Comparison of ENCODE assay signal across 15 cellular contexts in the genomic region with DNA sequence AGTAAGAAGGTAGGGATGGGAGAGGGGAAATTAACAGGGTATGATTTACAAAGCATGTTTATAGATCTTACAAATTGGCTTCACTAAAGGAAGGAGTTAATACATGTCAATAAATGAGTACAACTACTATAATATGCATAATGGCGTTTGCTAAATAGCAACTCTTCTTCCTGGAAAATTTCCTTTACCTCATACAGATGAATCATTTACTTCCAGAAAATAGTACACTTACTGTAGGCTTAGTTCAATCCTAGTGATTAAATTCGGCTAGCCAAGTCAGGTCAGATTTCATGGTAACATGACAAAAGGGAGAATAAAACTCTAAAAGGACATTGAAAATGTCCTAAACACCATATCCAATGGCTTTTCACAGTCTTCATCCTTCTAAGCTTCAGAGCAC. TPM values are rescaled to one million over a fixed set of nuclear protein-coding genes. Genes with fewer than 3 reads are reported as not detected.
DNase-seq lines count a peak whose midpoint lies in the region; TF ChIP-seq lines count a peak whose summit lies in the region.
"Had no signal": no experiment of that assay in that cellular context is flagged by ENCODE, and none has a peak within 500 bp of the region (broad histone marks: within the 10 kb centered on the region; RNA-seq: fewer than 3 reads in every experiment).

No MANE protein-coding gene starts in this region.

- no peaks in the 10 kb centered on the region for H3K4me1 Mint-ChIP-seq in HFFc6 (ENCODE audit: low read depth)
- H3K4me1 Mint-ChIP-seq: CD4-positive, alpha-beta memory T cell had no signal

- no peaks in the 10 kb centered on the region for H3K27me3 ChIP-seq in OCI-LY3 (ENCODE audit: low read depth, low read length)

- no peak overlapping the region for H3K4me3 Mint-ChIP-seq in HFFc6
- H3K4me3 Mint-ChIP-seq: CD4-positive, alpha-beta memory T cell; H9 had no signal

- H3K9me3 ChIP-seq in OCI-LY3 (ENCODE audit: insufficient read depth, low read length) = no peaks in the 10 kb centered on the region
- H3K9me3 ChIP-seq: A549, BE2C had no signal

- no peak overlapping the region for H3K4me2 ChIP-seq in OCI-LY3 (ENCODE audit: low read length)
- H3K4me2 ChIP-seq: A549 had no signal

- H3K4me3 ChIP-seq in OCI-LY3 (ENCODE audit: low read length) (no peak overlapping the region), epithelial cell of esophagus (ENCODE audit: low read length) (no peak overlapping the region), urinary bladder (ENCODE audit: low read depth, low read length) (no peak overlapping the region)
- H3K4me3 ChIP-seq: A549, GM23248 had no signal

- H3K9me3 Mint-ChIP-seq in HFFc6 = no peaks in the 10 kb centered on the region
- H3K9me3 Mint-ChIP-seq: CD4-positive, alpha-beta memory T cell; H9 had no signal

- DNase-seq in epithelial cell of esophagus (ENCODE audit: low read depth) (peak; percentile 7), kidney tubule cell (ENCODE audit: low spot score) (peak; percentile 13), HFFc6 (no peak), NCI-H1436 treated with DMSO at 0.1 percent for 48 hours (lab: John Stamatoyannopoulos, UW) (no peak), HT-29 (ENCODE audit: low spot score) (no peak)
- DNase-seq: BE2C; CD4-positive, alpha-beta memory T cell; DMS79 treated with DMSO at 0.1 percent for 48 hours; EL; GM23248; H9 had no signal

- no peaks in the 10 kb centered on the region for H3K36me3 Mint-ChIP-seq in HFFc6 (ENCODE audit: low read depth)
- H3K36me3 Mint-ChIP-seq: CD4-positive, alpha-beta memory T cell had no signal

- no peaks in the 10 kb centered on the region for H3K36me3 ChIP-seq in OCI-LY3 (replicated peaks; ENCODE audit: low read depth, low read length)
- H3K36me3 ChIP-seq in urinary bladder (ENCODE audit: insufficient read depth) = no peaks in the 10 kb centered on the region
- H3K36me3 ChIP-seq: BE2C had no signal

- H3K27ac ChIP-seq in OCI-LY3 (ENCODE audit: low read length) (no peak overlapping the region), urinary bladder (ENCODE audit: low read depth) (peak overlapping the region; percentile 2)
- H3K27ac ChIP-seq: C4-2B, GM23248 had no signal

- TF ChIP-seq CTCF in OCI-LY3 (IDR thresholded peaks at IDR 0.05; ENCODE audit: low read depth, low read length) = no peak
- no peak for TF ChIP-seq CTCF in epithelial cell of esophagus (IDR thresholded peaks at IDR 0.05; ENCODE audit: insufficient read depth, low read depth, low read length, missing control alignments)
- TF ChIP-seq CTCF in HFFc6 (IDR thresholded peaks at IDR 0.05) = no peak

- H3K4me1 ChIP-seq in OCI-LY3 (ENCODE audit: low read length) = peaks cover 5% of the 10 kb centered on the region
- no peaks in the 10 kb centered on the region for H3K4me1 ChIP-seq in urinary bladder (ENCODE audit: insufficient read depth)
- H3K4me1 ChIP-seq: BE2C had no signal

- H3K27ac Mint-ChIP-seq in HFFc6 = no peak overlapping the region
- H3K27ac Mint-ChIP-seq: CD4-positive, alpha-beta memory T cell; H9 had no signal

- H3K27me3 Mint-ChIP-seq in HFFc6 (ENCODE audit: insufficient read depth) = no peaks in the 10 kb centered on the region
- H3K27me3 Mint-ChIP-seq: CD4-positive, alpha-beta memory T cell had no signal

- no peaks in the 10 kb centered on the region for H4K20me1 ChIP-seq in OCI-LY3 (ENCODE audit: insufficient read depth, low read length)

- no peak overlapping the region for H3K9ac ChIP-seq in OCI-LY3 (ENCODE audit: low read length)
- H3K9ac ChIP-seq: GM23248 had no signal

- H2AFZ ChIP-seq in OCI-LY3 (ENCODE audit: low read depth, low read length) = peak overlapping the region; percentile 29; the same call in 1 of the 2 replicates
- H2AFZ ChIP-seq: GM23248 had no signal

- no peaks in the 10 kb centered on the region for H3K79me2 ChIP-seq in OCI-LY3 (ENCODE audit: low read length)

- WGBS in urinary bladder = 47% methylated on average over 2 of the region's 2 CpGs

RNA-seq across cellular contexts. Expression of a gene that starts 42.0 kb away (rescaled TPM):
- 174 TPM for total RNA-seq in urinary bladder
- polyA plus RNA-seq in urinary bladder = 214 TPM
- total RNA-seq in HFFc6 (2021; fragmentation: NEBNext Ultra II Directional; extraction: Animal tissue kit (Norgen Biotek cat#: 25700)) = 100 to 1,000 TPM; 230 to 373 (median 258) TPM
- total RNA-seq in HT-29 (2014; rRNA removed; shearing (Covaris generic)) = 204 and 236 TPM in 2 replicates

Comparison
In these comparisons a context has a peak if more than half of its experiments do, and no peak if none do; other contexts are left out.
1. DNase-seq: peak in epithelial cell of esophagus (single experiment) and kidney tubule cell (single experiment); none in HFFc6 (single experiment), NCI-H1436 treated with DMSO at 0.1 percent for 48 hours (single experiment) and HT-29 (single experiment).